13 cellular contexts compared by ENCODE assay signal in genomic region chr3:157075693-157076420, GRCh38.
DNase-seq lines count a peak whose midpoint lies in the region; ATAC-seq, FAIRE-seq and TF ChIP-seq lines count a peak whose summit lies in the region.
"Had no signal": no experiment of that assay in that cellular context is flagged by ENCODE, and none has a peak within 500 bp of the region (broad histone marks: within the 10 kb centered on the region; RNA-seq: fewer than 3 reads in every experiment).

No MANE protein-coding gene starts in this region.

- peak overlapping the region; percentile 40 for H3K27ac ChIP-seq in GM23248
- H3K27ac ChIP-seq in stomach, result peak overlapping the region in 1 of 5 donors; percentile 80

- H3F3A ChIP-seq in GM23248 (ENCODE audit: insufficient read depth), result peaks cover 13% of the 10 kb centered on the region

- H4K20me1 ChIP-seq in GM23248 (ENCODE audit: insufficient read depth), result no peaks in the 10 kb centered on the region

- no peak for FAIRE-seq in H54 (lab: Jason Lieb, UNC)

- TF ChIP-seq CTCF in brain (conservative IDR thresholded peaks at IDR 0.05) (no peak), omental fat pad (IDR thresholded peaks at IDR 0.05) (no peak), stomach (IDR thresholded peaks at IDR 0.05) (no peak)

- H3K36me3 Mint-ChIP-seq in brain, result no peaks in the 10 kb centered on the region
- H3K36me3 Mint-ChIP-seq: CD8-positive, alpha-beta T cell; naive B cell had no signal

- TF ChIP-seq POLR2A in H54 (IDR thresholded peaks at IDR 0.05; ENCODE audit: low read depth, low read length), result no peak
- TF ChIP-seq POLR2A in stomach (IDR thresholded peaks at IDR 0.05), result no peak

- no peak overlapping the region for H3K4me3 ChIP-seq in GM23248
- H3K4me3 ChIP-seq in stomach, result no peak overlapping the region

- no peaks in the 10 kb centered on the region for H3K27me3 Mint-ChIP-seq in brain

- H3K9me3 Mint-ChIP-seq in brain, result peaks cover 0 to 5% (median 0%) of the 10 kb centered on the region in 5 experiments
- H3K9me3 Mint-ChIP-seq: activated CD4-positive, alpha-beta memory T cell treated with anti-CD3 and anti-CD28 coated beads, Interleukin-2, amount 10 ng/mL, durations not matched to agents 7 days and 5 days; CD8-positive, alpha-beta T cell; naive B cell had no signal

- peak overlapping the region; percentile 25 for H3K4me2 ChIP-seq in GM23248 (ENCODE audit: unreplicated experiment)

- H3K9ac ChIP-seq in GM23248, result peak overlapping the region; percentile 39

- H3K9me2 ChIP-seq in GM23248 (ENCODE audit: insufficient read depth), result no peaks in the 10 kb centered on the region

- intact Hi-C loops in stomach (cut with DNase I; ENCODE audit: low total_unique reads), result loop anchor here (10.0 kb wide), 1 partner anchor 531 kb away; no protein-coding TSS in a partner anchor

- H3K9me3 ChIP-seq in GM23248 (ENCODE audit: low read depth) (no peaks in the 10 kb centered on the region), stomach (no peaks in the 10 kb centered on the region)

- WGBS in GM23248 (ENCODE audit: low coverage in 1 of 2, low lambda C conversion rate in 2 of 2, missing lambda C conversion rate in 2 of 2), 2 experiments, result 14 to 19% methylated on average over 7 of the region's 7 CpGs
- WGBS in stomach, 5 donors, result 49 to 62% (median 61%) methylated on average over 7 of the region's 7 CpGs

- peak overlapping the region in 1 of 5 experiments; percentile 21 for H3K4me3 Mint-ChIP-seq in brain
- H3K4me3 Mint-ChIP-seq: activated CD4-positive, alpha-beta memory T cell treated with anti-CD3 and anti-CD28 coated beads, Interleukin-2, amount 10 ng/mL, durations not matched to agents 7 days and 5 days; CD8-positive, alpha-beta T cell; naive B cell had no signal

- H3K36me3 ChIP-seq in GM23248 (ENCODE audit: low read depth), result no peaks in the 10 kb centered on the region
- no peaks in the 10 kb centered on the region for H3K36me3 ChIP-seq in stomach

- TF ChIP-seq EP300 in stomach (IDR thresholded peaks at IDR 0.05), result no peak

- peak; percentile 69 for DNase-seq in AG20443 (ENCODE audit: low spot score)
- peak; percentile 82 for DNase-seq in GM23248
- DNase-seq in omental fat pad (ENCODE audit: low spot score), result no peak
- no peak for DNase-seq in H54 (ENCODE audit: insufficient read length, low spot score)
- DNase-seq in hepatic stellate cell (ENCODE audit: low spot score), result no peak
- no peak for DNase-seq in stomach
- DNase-seq: activated CD4-positive, alpha-beta memory T cell treated with anti-CD3 and anti-CD28 coated beads, Interleukin-2, amount 10 ng/mL, durations not matched to agents 7 days and 5 days; CD8-positive, alpha-beta T cell; MV-4-11; naive B cell; NCI-H524 had no signal

- no peaks in the 10 kb centered on the region for H3K79me2 ChIP-seq in GM23248 (ENCODE audit: insufficient read depth)

- ATAC-seq in omental fat pad (ENCODE audit: low FRiP score) (peak; percentile 55), HG03175 (IDR thresholded peaks at IDR 0.05; ENCODE audit: unreplicated experiment) (no peak)
- ATAC-seq: CD8-positive, alpha-beta T cell had no signal

- H3K27me3 ChIP-seq in GM23248 (replicated peaks; ENCODE audit: insufficient read depth) (no peaks in the 10 kb centered on the region), stomach (no peaks in the 10 kb centered on the region)

- in situ Hi-C loops in GM23248 (cut with MboI), result loop anchor here (25.0 kb wide), 2 partner anchors 539 to 939 kb away; no protein-coding TSS in a partner anchor

- peak overlapping the region; percentile 48 for H2AFZ ChIP-seq in GM23248

- H3K4me1 ChIP-seq in GM23248 (ENCODE audit: insufficient read depth) (peaks cover 37% of the 10 kb centered on the region), stomach (peaks cover 0 to 20% (median 1%) of the 10 kb centered on the region in 4 donors)

- peaks cover 49% of the 10 kb centered on the region for H3K4me1 Mint-ChIP-seq in brain

- H3K27ac Mint-ChIP-seq in brain, result peak overlapping the region in 3 of 5 experiments; percentile 42 to 84 (median 67)
- H3K27ac Mint-ChIP-seq: activated CD4-positive, alpha-beta memory T cell treated with anti-CD3 and anti-CD28 coated beads, Interleukin-2, amount 10 ng/mL, durations not matched to agents 7 days and 5 days; CD8-positive, alpha-beta T cell had no signal

Comparison
In these comparisons a context has a peak if more than half of its experiments do, and no peak if none do; other contexts are left out.
1. DNase-seq: peak in AG20443 (single experiment) and GM23248 (single experiment); none in omental fat pad (single experiment), H54 (single experiment), hepatic stellate cell (single experiment) and stomach (single experiment).